In the genomic region with DNA sequence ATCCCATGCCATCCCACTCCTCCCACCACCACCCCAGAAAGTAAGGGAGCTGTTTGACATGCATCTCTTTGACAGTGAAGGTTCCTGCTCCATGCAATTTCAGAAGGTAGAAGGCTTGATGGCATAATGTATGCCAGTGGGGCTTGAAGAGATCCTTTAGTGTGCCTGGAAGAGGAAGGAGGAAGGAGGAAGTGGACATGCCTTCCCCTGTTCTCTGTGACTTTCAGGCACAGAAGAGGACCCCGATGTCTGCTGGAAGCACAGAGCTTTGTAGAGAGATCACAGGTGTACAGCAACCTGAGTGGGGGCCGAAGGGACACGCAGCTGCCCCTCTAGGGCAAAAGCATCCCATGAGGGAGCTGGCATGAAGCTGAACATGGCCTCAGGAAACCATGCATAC, we compare ENCODE assay signal across 24 cellular contexts.
"Had no signal": no experiment of that assay in that cellular context is flagged by ENCODE, and none has a peak within 500 bp of the region (broad histone marks: within the 10 kb centered on the region; RNA-seq: fewer than 3 reads in every experiment).

No MANE protein-coding gene starts in this region.

- ATAC-seq: activated naive CD4-positive, alpha-beta T cell treated with anti-CD3 and anti-CD28 coated beads, Interleukin-2, amount 50 U/mL, for 72 hours; activated T-cell treated with anti-CD3 and anti-CD28 coated beads, Interleukin-2, amount 50 U/mL, for 72 hours; gastroesophageal sphincter; WTC11 had no signal

- DNase-seq: activated CD4-positive, alpha-beta memory T cell treated with anti-CD3 and anti-CD28 coated beads, Interleukin-2, amount 10 ng/mL, durations not matched to agents 7 days and 5 days; activated CD4-positive, alpha-beta T cell treated with anti-CD3 and anti-CD28 coated beads for 1 hour; activated CD4-positive, alpha-beta T cell treated with anti-CD3 and anti-CD28 coated beads for 4 hours; activated CD4-positive, alpha-beta T cell treated with anti-CD3 and anti-CD28 coated beads, Interleukin-2, amount 10 ng/mL, durations not matched to agents 7 days and 5 days; activated CD4-positive, alpha-beta T cell treated with anti-CD3 and anti-CD28 coated beads, Interleukin-2, amount 50 U/mL, for 4 hours; activated CD8-positive, alpha-beta memory T cell treated with anti-CD3 and anti-CD28 coated beads, Interleukin-2, amount 50 U/mL, for 48 hours; activated gamma-delta T cell; activated naive CD4-positive, alpha-beta T cell; activated naive CD4-positive, alpha-beta T cell treated with anti-CD3 and anti-CD28 coated beads, Interleukin-2, amount 10 ng/mL, durations not matched to agents 7 days and 5 days; activated naive CD8-positive, alpha-beta T cell treated with anti-CD3 and anti-CD28 coated beads, Interleukin-2, amount 10 ng/mL, durations not matched to agents 7 days and 5 days; activated T-cell treated with anti-CD3 and anti-CD28 coated beads for 4 hours; activated T-cell treated with anti-CD3 and anti-CD28 coated beads, Interleukin-2, amount 50 U/mL, for 24 hours; activated T-cell treated with anti-CD3 and anti-CD28 coated beads, Interleukin-2, amount 50 U/mL, for 72 hours; central memory CD4-positive, alpha-beta T cell; cerebellar nuclear complex; colonic mucosa; effector CD8-positive, alpha-beta T cell; esophagus squamous epithelium; foreskin melanocyte; head of caudate nucleus; T-helper 2 cell had no signal
